In genomic region chr20:20130399-20130798, GRCh38 we compare ENCODE assay signal across 9 cellular contexts.
A peak's percentile ranks its signal among the peaks of the same experiment; 100 is the strongest.
DNase-seq lines count a peak whose midpoint lies in the region; ATAC-seq and TF ChIP-seq lines count a peak whose summit lies in the region.
"Had no signal": no experiment of that assay in that cellular context is flagged by ENCODE, and none has a peak within 500 bp of the region (broad histone marks: within the 10 kb centered on the region; RNA-seq: fewer than 3 reads in every experiment).

No MANE protein-coding gene starts in this region.

- no peak overlapping the region for H3K9ac ChIP-seq in HCT116 (ENCODE audit: low read length)

- TF ChIP-seq POLR2A in HCT116 (IDR thresholded peaks at IDR 0.05; ENCODE audit: borderline replicate concordance, extremely low read depth, insufficient read depth, insufficient read length) = no peak

- CTCF ChIA-PET in HCT116 (lab: Charles Lee) = interaction anchor here (1.0 to 1.4 kb wide), 4 partner anchors 107 to 695 kb away, joined by 3 to 10 read pairs (median 4); no protein-coding TSS in a partner anchor

- H3K4me3 Mint-ChIP-seq in activated T-helper 17 cell treated with anti-CD3 and anti-CD28 coated beads, Interleukin-2, amount 50 U/mL, for 72 hours = no peak overlapping the region

- H3K9me3 Mint-ChIP-seq in activated T-helper 17 cell treated with anti-CD3 and anti-CD28 coated beads, Interleukin-2, amount 50 U/mL, for 72 hours = no peaks in the 10 kb centered on the region

- H2AFZ ChIP-seq in HCT116 (ENCODE audit: low read depth, low read length, poor library complexity, severe bottlenecking) = no peak overlapping the region

- no peak overlapping the region for H3K27ac ChIP-seq in HCT116 (ENCODE audit: low read depth, low read length)

- peak; percentile 69 for TF ChIP-seq RAD21 in HCT116 (IDR thresholded peaks at IDR 0.05; ENCODE audit: low read depth)

- no peaks in the 10 kb centered on the region for H4K20me1 ChIP-seq in HCT116 (ENCODE audit: insufficient read depth)

- peaks cover 0 to 4% of the 10 kb centered on the region in 2 experiments; a peak in 1 of 4 replicates for H3K9me3 ChIP-seq in HCT116 (ENCODE audit: control insufficient read depth in 1 of 2, insufficient read depth in 1 of 2, low read depth in 1 of 2, low read length in 2 of 2)

- no peaks in the 10 kb centered on the region for H3K4me1 Mint-ChIP-seq in activated T-helper 17 cell treated with anti-CD3 and anti-CD28 coated beads, Interleukin-2, amount 50 U/mL, for 72 hours

- H3K27ac Mint-ChIP-seq in activated T-helper 17 cell treated with anti-CD3 and anti-CD28 coated beads, Interleukin-2, amount 50 U/mL, for 72 hours = no peak overlapping the region

- ATAC-seq in HCT116 (peak; percentile 84), HG03139 (IDR thresholded peaks at IDR 0.05; ENCODE audit: unreplicated experiment) (no peak), HG03039 (IDR thresholded peaks at IDR 0.05; ENCODE audit: unreplicated experiment) (no peak), GM18909 (IDR thresholded peaks at IDR 0.05; ENCODE audit: poor library complexity, unreplicated experiment) (no peak)
- no peak for ATAC-seq in activated T-helper 17 cell treated with anti-CD3 and anti-CD28 coated beads, Interleukin-2, amount 50 U/mL, for 72 hours (replicated peaks)

- peaks cover 36% of the 10 kb centered on the region for H3K27me3 Mint-ChIP-seq in activated T-helper 17 cell treated with anti-CD3 and anti-CD28 coated beads, Interleukin-2, amount 50 U/mL, for 72 hours

- no peak overlapping the region for H3K4me2 ChIP-seq in HCT116 (ENCODE audit: low read length)

- H3K36me3 Mint-ChIP-seq in activated T-helper 17 cell treated with anti-CD3 and anti-CD28 coated beads, Interleukin-2, amount 50 U/mL, for 72 hours (ENCODE audit: low read depth) = no peaks in the 10 kb centered on the region

- no peaks in the 10 kb centered on the region for H3K36me3 ChIP-seq in HCT116 (ENCODE audit: control insufficient read depth in 1 of 2, insufficient read depth in 2 of 2, low read length in 2 of 2)

- no peaks in the 10 kb centered on the region for H3K27me3 ChIP-seq in HCT116 (ENCODE audit: insufficient read depth, low read length)

- peak; percentile 43 for TF ChIP-seq CTCF in AG09309 (IDR thresholded peaks at IDR 0.05; ENCODE audit: control insufficient read depth, insufficient read depth, low read depth, low read length, missing control alignments)
- TF ChIP-seq CTCF in HCT116 (IDR thresholded peaks at IDR 0.05 in 2 of 3, conservative IDR thresholded peaks at IDR 0.05 in 1 of 3; ENCODE audit: borderline replicate concordance in 1 of 3, insufficient read depth in 1 of 3, low read depth in 2 of 3, low read length in 2 of 3) = peak; percentile 35 to 66 (median 59); a peak in 5 of 6 replicates

- no peaks in the 10 kb centered on the region for H3K9me2 ChIP-seq in HCT116 (ENCODE audit: insufficient read depth)

- intact Hi-C loops in HCT116 (cut with micrococcal nuclease) = loop anchor here (1.0 to 5.0 kb wide), 2 partner anchors 438 to 697 kb away; no protein-coding TSS in a partner anchor

- H3K79me2 ChIP-seq in HCT116 (ENCODE audit: insufficient read depth, low read length) = no peaks in the 10 kb centered on the region

- POLR2A ChIA-PET in HCT116 (lab: Charles Lee) = no interaction called here

- H3K4me1 ChIP-seq in HCT116 (ENCODE audit: control insufficient read depth in 1 of 2, insufficient read depth in 2 of 2, low read length in 2 of 2) = no peaks in the 10 kb centered on the region

- DNase-seq in AG09309 (ENCODE audit: low read depth) = no peak
- DNase-seq in HCT116 (ENCODE audit: low read depth, low spot score) = peak; percentile 33
- peak; percentile 14 for DNase-seq in NCI-H345 (lab: John Stamatoyannopoulos, UW)
- DNase-seq in dermis blood vessel endothelial cell = peak; percentile 45

- BruUV-seq in HCT116 (replicated peaks; lab: Mats Ljungman, UMichigan) = no TSS peak

- H3K4me3 ChIP-seq in AG09309 (ENCODE audit: control insufficient read depth, low read depth, low read length) = no peak overlapping the region
- no peak overlapping the region for H3K4me3 ChIP-seq in HCT116 (replicated peaks in 1 of 2; ENCODE audit: low read depth in 1 of 2, low read length in 2 of 2)
- H3K4me3 ChIP-seq: lung had no signal

- RAD21 ChIA-PET in HCT116 (lab: Charles Lee; ENCODE audit: low non-redundant PET in 1 of 2, low total read pairs in 2 of 2, uncharacterized antibody in 2 of 2, unreplicated experiment in 2 of 2) = no interaction called here

TF ChIP-seq in HCT116, 20 proteins besides CTCF, POLR2A, EP300 and RAD21:
- TF ChIP-seq CBX3 (IDR thresholded peaks at IDR 0.05; ENCODE audit: low read depth) (peak; percentile 81; the same call in 1 of the 2 replicates), FOSL1 (IDR thresholded peaks at IDR 0.05; ENCODE audit: low read depth) (no peak)
